In genomic region chr16:15450624-15451023, GRCh38 we compare ENCODE assay signal across 17 cellular contexts. TPM values are rescaled to one million over a fixed set of nuclear protein-coding genes. Genes with fewer than 3 reads are reported as not detected.
"Had no signal": no experiment of that assay in that cellular context is flagged by ENCODE, and none has a peak within 500 bp of the region (broad histone marks: within the 10 kb centered on the region; RNA-seq: fewer than 3 reads in every experiment).

No MANE protein-coding gene starts in this region.

- H3K79me2 ChIP-seq: hepatocyte had no signal

- H2AFZ ChIP-seq: hepatocyte had no signal

- H3K4me3 ChIP-seq: esophagus muscularis mucosa, gastrocnemius medialis, hepatocyte, lung, SK-N-MC, upper lobe of right lung had no signal

- H3K27me3 Mint-ChIP-seq: activated naive CD4-positive, alpha-beta T cell treated with anti-CD3 and anti-CD28 coated beads, Interleukin-2, amount 50 U/mL, for 24 hours; brain had no signal

- H3K27ac Mint-ChIP-seq: activated CD8-positive, alpha-beta T cell treated with anti-CD3 and anti-CD28 coated beads, Interleukin-2, amount 10 ng/mL, durations not matched to agents 7 days and 5 days; activated naive CD4-positive, alpha-beta T cell treated with anti-CD3 and anti-CD28 coated beads, Interleukin-2, amount 50 U/mL, for 24 hours; brain; T-cell had no signal

- ATAC-seq: activated CD8-positive, alpha-beta T cell treated with anti-CD3 and anti-CD28 coated beads, Interleukin-2, amount 10 ng/mL, durations not matched to agents 7 days and 5 days; stimulated activated naive CD8-positive, alpha-beta T cell treated with anti-CD3 and anti-CD28 coated beads, Interleukin-15, Interleukin-2, amounts not matched to agents 100 U/mL and 50 U/mL, for 24 hours; T-cell; upper lobe of right lung had no signal

- H3K36me3 ChIP-seq: gastrocnemius medialis, upper lobe of right lung had no signal

- H3K4me3 Mint-ChIP-seq: activated CD8-positive, alpha-beta T cell treated with anti-CD3 and anti-CD28 coated beads, Interleukin-2, amount 10 ng/mL, durations not matched to agents 7 days and 5 days; activated naive CD4-positive, alpha-beta T cell treated with anti-CD3 and anti-CD28 coated beads, Interleukin-2, amount 50 U/mL, for 24 hours; brain; naive B cell; T-cell had no signal

- H3K27ac ChIP-seq: gastrocnemius medialis, hepatocyte, SK-N-MC, upper lobe of right lung, VCaP had no signal

- H3K36me3 Mint-ChIP-seq: activated naive CD4-positive, alpha-beta T cell treated with anti-CD3 and anti-CD28 coated beads, Interleukin-2, amount 50 U/mL, for 24 hours; T-cell had no signal

- H3K4me2 ChIP-seq: hepatocyte had no signal

- H3K4me1 ChIP-seq: esophagus muscularis mucosa had no signal

- H3K9me3 ChIP-seq: esophagus muscularis mucosa, gastrocnemius medialis, upper lobe of right lung had no signal

- DNase-seq: activated CD8-positive, alpha-beta T cell treated with anti-CD3 and anti-CD28 coated beads, Interleukin-2, amount 10 ng/mL, durations not matched to agents 7 days and 5 days; amniotic stem cell; naive B cell; posterior cingulate gyrus; stimulated activated CD4-positive, alpha-beta T cell treated with anti-CD3 and anti-CD28 coated beads, Interleukin-2, amount 100 ng/mL, for 48 hours; stimulated activated naive CD8-positive, alpha-beta T cell treated with anti-CD3 and anti-CD28 coated beads, Interleukin-15, Interleukin-2, amounts not matched to agents 100 U/mL and 50 U/mL, for 24 hours; T-cell; T1000; upper lobe of right lung had no signal

- H3K27me3 ChIP-seq: esophagus muscularis mucosa, gastrocnemius medialis, upper lobe of right lung had no signal

- H3K4me1 Mint-ChIP-seq: brain, naive B cell had no signal

RNA-seq across cellular contexts. Expression of gene MPV17L, which starts 55.1 kb away (rescaled TPM):
- total RNA-seq: activated CD8-positive, alpha-beta T cell treated with anti-CD3 and anti-CD28 coated beads, Interleukin-2, amount 10 ng/mL, durations not matched to agents 7 days and 5 days had no signal
